ENCODE assay signal across 1 cellular context in the genomic region with DNA sequence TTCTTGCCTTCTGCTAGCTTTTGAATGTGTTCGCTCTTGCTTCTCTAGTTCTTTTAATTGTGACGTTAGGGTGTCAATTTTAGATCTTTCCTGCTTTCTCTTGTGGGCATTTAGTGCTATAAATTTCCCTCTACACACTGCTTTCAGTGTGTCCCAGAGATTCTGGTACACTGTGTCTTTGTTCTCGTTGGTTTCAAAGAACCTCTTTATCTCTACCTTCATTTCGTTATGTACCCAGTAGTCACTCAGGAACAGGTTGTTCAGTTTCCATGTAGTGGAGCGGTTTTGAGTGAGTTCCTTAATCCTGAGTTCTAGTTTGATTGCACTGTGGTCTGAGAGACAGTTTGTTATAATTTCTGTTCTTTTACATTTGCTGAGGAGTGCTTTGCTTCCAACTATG. TPM values are rescaled to one million over a fixed set of nuclear protein-coding genes. Genes with fewer than 3 reads are reported as not detected.
"Had no signal": no experiment of that assay in that cellular context is flagged by ENCODE, and none has a peak within 500 bp of the region (broad histone marks: within the 10 kb centered on the region; RNA-seq: fewer than 3 reads in every experiment).

No MANE protein-coding gene starts in this region.

RNA-seq across cellular contexts. Expression of a gene that starts 5.9 kb away (rescaled TPM):
- total RNA-seq: SJCRH30 had no signal
